In genomic region chr10:78964952-78965633, GRCh38 we compare ENCODE assay signal across 8 cellular contexts.
DNase-seq lines count a peak whose midpoint lies in the region; ATAC-seq and TF ChIP-seq lines count a peak whose summit lies in the region.

No MANE protein-coding gene starts in this region.

- no peaks in the 10 kb centered on the region for H3K27me3 Mint-ChIP-seq in neural crest cell (ENCODE audit: low read depth)

- in situ Hi-C loops in KBM-7 (cut with MboI; ENCODE audit: low pct_unique_long_range_greater_than_20kb, low sequenced_read_pairs), result no loop called here

- peaks cover 78% of the 10 kb centered on the region for H3K4me1 Mint-ChIP-seq in neural crest cell

- no peak for ATAC-seq in HG03045 (IDR thresholded peaks at IDR 0.05; ENCODE audit: unreplicated experiment)

- no peaks in the 10 kb centered on the region for H3K9me3 Mint-ChIP-seq in neural crest cell

- DNase-seq in DMS53 (lab: John Stamatoyannopoulos, UW) (peak; percentile 89), NCI-H460 (ENCODE audit: extremely low read depth, low read depth) (peak; percentile 75), dorsolateral prefrontal cortex (peak; percentile 48 to 90 (median 82)), neural crest cell (ENCODE audit: low read depth, low spot score) (peak; percentile 71), KBM-7 (no peak), AG08396 (ENCODE audit: low spot score) (no peak)
- DNase-seq in activated CD4-positive, alpha-beta T cell treated with anti-CD3 and anti-CD28 coated beads for 4 hours, result no peak

- intact Hi-C loops in dorsolateral prefrontal cortex (cut with DNase I), result loop anchor here in 1 of 2 donors (2.0 to 10.0 kb wide), 3 partner anchors 50 to 383 kb away; no protein-coding TSS in a partner anchor

- TF ChIP-seq CTCF in dorsolateral prefrontal cortex (IDR thresholded peaks at IDR 0.05 in 54 of 56, conservative IDR thresholded peaks at IDR 0.05 in 2 of 56; ENCODE audit: low read depth in 1 of 56, partially characterized antibody in 56 of 56), result no peak
- no peak for TF ChIP-seq CTCF in neural crest cell (conservative IDR thresholded peaks at IDR 0.05)

- no peak overlapping the region for H3K4me3 ChIP-seq in dorsolateral prefrontal cortex

- H3K27me3 ChIP-seq in dorsolateral prefrontal cortex, result no peaks in the 10 kb centered on the region

- H3K36me3 Mint-ChIP-seq in neural crest cell (ENCODE audit: low read depth), result no peaks in the 10 kb centered on the region

- H3K27ac ChIP-seq in dorsolateral prefrontal cortex, result peak overlapping the region in 22 of 59 donors; percentile 2 to 76 (median 48)

- H3K4me3 Mint-ChIP-seq in neural crest cell, result peak overlapping the region; percentile 49

- peak overlapping the region; percentile 96 for H3K27ac Mint-ChIP-seq in neural crest cell (ENCODE audit: unreplicated experiment)

Comparison
In these comparisons a context has a peak if more than half of its experiments do, and no peak if none do; other contexts are left out.
1. DNase-seq: peak in DMS53 (single experiment), NCI-H460 (single experiment), dorsolateral prefrontal cortex (10 of 10) and neural crest cell (single experiment); none in activated CD4-positive, alpha-beta T cell treated with anti-CD3 and anti-CD28 coated beads for 4 hours (0 of 2), KBM-7 (single experiment) and AG08396 (single experiment).